8 cellular contexts compared by ENCODE assay signal in genomic region chr19:1248454-1249297, GRCh38. TPM values are rescaled to one million over a fixed set of nuclear protein-coding genes. Genes with fewer than 3 reads are reported as not detected.
DNase-seq lines count a peak whose midpoint lies in the region; TF ChIP-seq lines count a peak whose summit lies in the region.

TSS of gene MIDN (plus strand) at chr19:1248583. CDS start at chr19:1250297, 1,714 bp downstream.

- peaks cover 11% of the 10 kb centered on the region for H3K4me1 Mint-ChIP-seq in HFFc6 (ENCODE audit: low read depth)

- no peaks in the 10 kb centered on the region for H3K27me3 ChIP-seq in layer of hippocampus (ENCODE audit: control insufficient read depth, insufficient read depth, low read length)

- H3K4me3 Mint-ChIP-seq in HFFc6: peak within 1 kb of the TSS; percentile 82

- peak within 1 kb of the TSS; percentile 78 for H3K4me3 ChIP-seq in choroid plexus epithelial cell (ENCODE audit: low read depth, low read length)

- DNase-seq in NCI-H1417 (lab: John Stamatoyannopoulos, UW) (peak; percentile 91 to 96 (median 95)), NCI-H1417 treated with DMSO at 0.1 percent for 48 hours (lab: John Stamatoyannopoulos, UW) (no peak), HFFc6 (peak; percentile 84), NCI-H1105 (lab: John Stamatoyannopoulos, UW) (peak; percentile 65), choroid plexus epithelial cell (ENCODE audit: low read depth) (peak; percentile 92)
- peak; percentile 69 for DNase-seq in activated CD4-positive, CD25-positive, alpha-beta regulatory T cell treated with anti-CD3 and anti-CD28 coated beads, Interleukin-2, amount 50 U/mL, for 16 hours (ENCODE audit: low read depth, low spot score)
- DNase-seq in stimulated activated CD4-positive, alpha-beta T cell treated with anti-CD3 and anti-CD28 coated beads, Interleukin-2, amount 100 ng/mL, for 24 hours: peak; percentile 76 to 82

- peaks cover 14% of the 10 kb centered on the region for H3K27me3 Mint-ChIP-seq in HFFc6 (ENCODE audit: insufficient read depth)

- peak within 1 kb of the TSS; percentile 86 for H3K27ac Mint-ChIP-seq in HFFc6

- TF ChIP-seq CTCF in HFFc6 (IDR thresholded peaks at IDR 0.05) (peak; percentile 83), choroid plexus epithelial cell (conservative IDR thresholded peaks at IDR 0.05; ENCODE audit: low read depth, low read length) (peak; percentile 46)

- H3K36me3 Mint-ChIP-seq in HFFc6 (ENCODE audit: low read depth): peaks cover 12% of the 10 kb centered on the region

- no peaks in the 10 kb centered on the region for H3K9me3 Mint-ChIP-seq in HFFc6

- H3K27ac ChIP-seq in layer of hippocampus (ENCODE audit: low read depth, low read length): peak within 1 kb of the TSS; percentile 97

RNA-seq across cellular contexts. Expression of gene MIDN, which starts in this region (rescaled TPM):
- total RNA-seq in HFFc6 (2021; fragmentation: NEBNext Ultra II Directional; extraction: Animal tissue kit (Norgen Biotek cat#: 25700)): 10 to 100 TPM; 58.4 to 73.3 (median 67.4) TPM
